In the genomic region with DNA sequence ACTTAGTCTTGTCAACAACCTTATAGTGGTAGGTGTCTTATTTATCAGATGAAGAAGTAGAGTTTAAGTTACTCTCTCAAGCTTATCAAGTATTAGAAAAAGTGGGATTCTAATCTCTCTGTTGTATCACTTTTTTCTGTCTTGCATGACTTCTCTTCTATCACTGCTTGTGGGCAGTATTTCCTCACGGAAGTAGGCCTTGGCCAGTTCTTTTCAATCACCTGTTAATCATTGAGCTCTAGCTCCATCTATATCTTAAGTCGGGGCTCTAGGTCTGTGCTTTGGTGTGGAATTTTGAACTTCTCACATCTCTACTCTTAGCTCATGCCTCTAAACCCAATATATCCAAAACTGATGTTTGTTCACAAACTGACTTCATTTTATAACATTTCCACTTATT, we compare ENCODE assay signal across 8 cellular contexts. TPM values are rescaled to one million over a fixed set of nuclear protein-coding genes. Genes with fewer than 3 reads are reported as not detected.
DNase-seq lines count a peak whose midpoint lies in the region; ATAC-seq and TF ChIP-seq lines count a peak whose summit lies in the region.
"Not testable (repeated sequence)": the region's sequence is repeated elsewhere in the genome, so short reads cannot be mapped to it uniquely, and the experiment has no call there.

No MANE protein-coding gene starts in this region.

- H3K9me3 Mint-ChIP-seq in activated T-helper 1 cell treated with anti-CD3 and anti-CD28 coated beads, Interleukin-12 subunit alpha, Interleukin-12 subunit beta, Interleukin-2, Interleukin-4 antibody, amounts not matched to agents 30 ng/mL and 10 ng/mL and 1 ng/mL, durations not matched to agents 14 hours and 24 hours and 36 hours; naive thymus-derived CD8-positive, alpha-beta T cell: not testable (repeated sequence)

- not testable (repeated sequence) for H3K9me2 ChIP-seq in Loucy (replicated peaks; ENCODE audit: low read depth, low read length)

- H4K20me1 ChIP-seq in Loucy (ENCODE audit: insufficient read depth, low read length, poor library complexity, severe bottlenecking): peaks cover 27% of the 10 kb centered on the region
- not testable (repeated sequence) for H4K20me1 ChIP-seq in mammary epithelial cell (ENCODE audit: insufficient read depth, low read length)

- POLR2A ChIA-PET in naive thymus-derived CD8-positive, alpha-beta T cell (lab: Charles Lee): not testable (repeated sequence)

- peak overlapping the region; percentile 27 for H3K4me3 Mint-ChIP-seq in activated T-helper 1 cell treated with anti-CD3 and anti-CD28 coated beads, Interleukin-12 subunit alpha, Interleukin-12 subunit beta, Interleukin-2, Interleukin-4 antibody, amounts not matched to agents 30 ng/mL and 10 ng/mL and 1 ng/mL, durations not matched to agents 14 hours and 24 hours and 36 hours
- not testable (repeated sequence) for H3K4me3 Mint-ChIP-seq in naive thymus-derived CD8-positive, alpha-beta T cell

- peak overlapping the region; percentile 35 for H3K27ac Mint-ChIP-seq in activated T-helper 1 cell treated with anti-CD3 and anti-CD28 coated beads, Interleukin-12 subunit alpha, Interleukin-12 subunit beta, Interleukin-2, Interleukin-4 antibody, amounts not matched to agents 30 ng/mL and 10 ng/mL and 1 ng/mL, durations not matched to agents 14 hours and 24 hours and 36 hours
- peak overlapping the region in 6 of 10 donors; percentile 7 to 91 (median 54) for H3K27ac Mint-ChIP-seq in naive thymus-derived CD8-positive, alpha-beta T cell

- CTCF ChIA-PET in mammary epithelial cell (lab: Charles Lee; ENCODE audit: low non-redundant PET): not testable (repeated sequence)

- not testable (repeated sequence) for H3K36me3 ChIP-seq in Loucy (ENCODE audit: insufficient read depth, low read length); mammary epithelial cell (ENCODE audit: insufficient read depth, low read length)

- DNase-seq in ACHN: peak; percentile 64
- not testable (repeated sequence) for DNase-seq in activated T-helper 1 cell treated with anti-CD3 and anti-CD28 coated beads, Interleukin-12 subunit alpha, Interleukin-12 subunit beta, Interleukin-2, Interleukin-4 antibody, amounts not matched to agents 30 ng/mL and 10 ng/mL and 1 ng/mL, durations not matched to agents 14 hours and 24 hours and 36 hours (ENCODE audit: low spot score); mammary epithelial cell; left colon; naive thymus-derived CD8-positive, alpha-beta T cell

- peak; percentile 28 for ATAC-seq in GM18511 (IDR thresholded peaks at IDR 0.05; ENCODE audit: unreplicated experiment)
- peak; percentile 22 for ATAC-seq in GM19463 (IDR thresholded peaks at IDR 0.05; ENCODE audit: unreplicated experiment)
- peak; percentile 46 for ATAC-seq in left colon
- ATAC-seq in naive thymus-derived CD8-positive, alpha-beta T cell: not testable (repeated sequence)

- not testable (repeated sequence) for H3K9ac ChIP-seq in Loucy (ENCODE audit: low read depth, low read length, poor library complexity, severe bottlenecking); mammary epithelial cell (ENCODE audit: insufficient read depth, low read length)

- H3K4me2 ChIP-seq in Loucy (ENCODE audit: low read depth, low read length, poor library complexity, severe bottlenecking): peak overlapping the region; percentile 16
- peak overlapping the region; percentile 9 for H3K4me2 ChIP-seq in mammary epithelial cell (ENCODE audit: insufficient read depth, low read depth, low read length)

- peaks cover 29% of the 10 kb centered on the region for H3K36me3 Mint-ChIP-seq in activated T-helper 1 cell treated with anti-CD3 and anti-CD28 coated beads, Interleukin-12 subunit alpha, Interleukin-12 subunit beta, Interleukin-2, Interleukin-4 antibody, amounts not matched to agents 30 ng/mL and 10 ng/mL and 1 ng/mL, durations not matched to agents 14 hours and 24 hours and 36 hours (ENCODE audit: low read depth)
- H3K36me3 Mint-ChIP-seq in naive thymus-derived CD8-positive, alpha-beta T cell: not testable (repeated sequence)

- not testable (repeated sequence) for H3K27me3 Mint-ChIP-seq in activated T-helper 1 cell treated with anti-CD3 and anti-CD28 coated beads, Interleukin-12 subunit alpha, Interleukin-12 subunit beta, Interleukin-2, Interleukin-4 antibody, amounts not matched to agents 30 ng/mL and 10 ng/mL and 1 ng/mL, durations not matched to agents 14 hours and 24 hours and 36 hours (ENCODE audit: insufficient read depth); naive thymus-derived CD8-positive, alpha-beta T cell

- intact Hi-C loops in activated T-helper 1 cell treated with anti-CD3 and anti-CD28 coated beads, Interleukin-12 subunit alpha, Interleukin-12 subunit beta, Interleukin-2, Interleukin-4 antibody, amounts not matched to agents 30 ng/mL and 10 ng/mL and 1 ng/mL, durations not matched to agents 14 hours and 24 hours and 36 hours (cut with micrococcal nuclease); mammary epithelial cell (cut with micrococcal nuclease); left colon (cut with DNase I, micrococcal nuclease): not testable (repeated sequence)

- H2AFZ ChIP-seq in Loucy (ENCODE audit: low read length); mammary epithelial cell (ENCODE audit: low read depth, low read length): not testable (repeated sequence)

- not testable (repeated sequence) for TF ChIP-seq CTCF in Loucy (conservative IDR thresholded peaks at IDR 0.05; ENCODE audit: low read length); mammary epithelial cell (conservative IDR thresholded peaks at IDR 0.05 in 1 of 2, IDR thresholded peaks at IDR 0.05 in 1 of 2; ENCODE audit: extremely low read depth in 1 of 2, insufficient read depth in 1 of 2, low read depth in 1 of 2, low read length in 2 of 2)

- H3K4me1 ChIP-seq in Loucy (ENCODE audit: insufficient read depth, low read length, poor library complexity, severe bottlenecking): peaks cover 35% of the 10 kb centered on the region
- peaks cover 51% of the 10 kb centered on the region for H3K4me1 ChIP-seq in mammary epithelial cell (ENCODE audit: insufficient read depth, low read length)

- 96% methylated on average over 2 of the region's 2 CpGs for WGBS in mammary epithelial cell (ENCODE audit: low coverage, missing lambda C conversion rate)

- H3K9me3 ChIP-seq in Loucy (ENCODE audit: insufficient read depth, low read depth, low read length); mammary epithelial cell (replicated peaks; ENCODE audit: insufficient read depth, low read length): not testable (repeated sequence)

- H3F3A ChIP-seq in Loucy (ENCODE audit: low read depth): not testable (repeated sequence)

- BruUV-seq in mammary epithelial cell (replicated peaks; lab: Mats Ljungman, UMichigan): not testable (repeated sequence)

- in situ Hi-C loops in ACHN (cut with HindIII; ENCODE audit: low pct_ligation_motif_present, low pct_unique_long_range_greater_than_20kb, low sequenced_read_pairs); mammary epithelial cell (cut with MboI; ENCODE audit: low sequenced_read_pairs in 2 of 2): not testable (repeated sequence)

- not testable (repeated sequence) for H3K27me3 ChIP-seq in Loucy (ENCODE audit: insufficient read depth, low read length, poor library complexity, severe bottlenecking); mammary epithelial cell (ENCODE audit: insufficient read depth, low read length)

- H3K79me2 ChIP-seq in Loucy (ENCODE audit: insufficient read depth, low read length): peaks cover 76% of the 10 kb centered on the region
- peaks cover 85% of the 10 kb centered on the region for H3K79me2 ChIP-seq in mammary epithelial cell (ENCODE audit: insufficient read depth, low read length)

- not testable (repeated sequence) for H3K27ac ChIP-seq in mammary epithelial cell (ENCODE audit: insufficient read depth, low read depth, low read length)

- H3K4me3 ChIP-seq in Loucy (ENCODE audit: low read length, poor library complexity, severe bottlenecking); mammary epithelial cell (replicated peaks in 1 of 3; ENCODE audit: insufficient read depth in 1 of 3, low read depth in 2 of 3, low read length in 3 of 3): not testable (repeated sequence)

- peaks cover 89% of the 10 kb centered on the region for H3K4me1 Mint-ChIP-seq in activated T-helper 1 cell treated with anti-CD3 and anti-CD28 coated beads, Interleukin-12 subunit alpha, Interleukin-12 subunit beta, Interleukin-2, Interleukin-4 antibody, amounts not matched to agents 30 ng/mL and 10 ng/mL and 1 ng/mL, durations not matched to agents 14 hours and 24 hours and 36 hours (ENCODE audit: low read depth)
- peaks cover 42 to 92% (median 82%) of the 10 kb centered on the region in 4 donors for H3K4me1 Mint-ChIP-seq in naive thymus-derived CD8-positive, alpha-beta T cell

- dilution Hi-C loops in mammary epithelial cell (cut with HindIII; ENCODE audit: low sequenced_read_pairs): not testable (repeated sequence)

RNA-seq across cellular contexts. Expression of gene KLHL2, which starts 5.3 kb away (rescaled TPM):
- total RNA-seq in activated T-helper 1 cell treated with anti-CD3 and anti-CD28 coated beads, Interleukin-12 subunit alpha, Interleukin-12 subunit beta, Interleukin-2, Interleukin-4 antibody, amounts not matched to agents 30 ng/mL and 10 ng/mL and 1 ng/mL, durations not matched to agents 14 hours and 24 hours and 36 hours: 38.6 and 40.6 TPM in 2 replicates
- 10 to 100 TPM; 23.7 to 24.2 TPM for total RNA-seq in mammary epithelial cell
- 13.4 TPM for polyA plus RNA-seq in mammary epithelial cell
- polyA minus RNA-seq in mammary epithelial cell: 56.3 TPM
- 10 to 100 TPM in 1 of 2 donors, 1 to 10 TPM in 1; 8.9 to 12.8 TPM for total RNA-seq in left colon
- 10 to 100 TPM; 21.0 to 23.7 TPM for total RNA-seq in naive thymus-derived CD8-positive, alpha-beta T cell
- 10 to 100 TPM in 1 of 3 donors, 1 to 10 TPM in 2; 3.5 to 10.4 (median 6.8) TPM for polyA plus RNA-seq in naive thymus-derived CD8-positive, alpha-beta T cell
